8 cellular contexts compared by ENCODE assay signal in genomic region chr12:106956048-106956935, GRCh38. TPM values are rescaled to one million over a fixed set of nuclear protein-coding genes. Genes with fewer than 3 reads are reported as not detected.
A peak's percentile ranks its signal among the peaks of the same experiment; 100 is the strongest.
DNase-seq lines count a peak whose midpoint lies in the region; ATAC-seq and TF ChIP-seq lines count a peak whose summit lies in the region.

No MANE protein-coding gene starts in this region.

- H3K36me3 ChIP-seq in urinary bladder (ENCODE audit: insufficient read depth), result no peaks in the 10 kb centered on the region

- H3K27ac ChIP-seq in urinary bladder (ENCODE audit: low read depth), result peak overlapping the region; percentile 95

- peak; percentile 33 for ATAC-seq in GM21786 (IDR thresholded peaks at IDR 0.05; ENCODE audit: unreplicated experiment)
- peak; percentile 66 to 68 for ATAC-seq in left cardiac atrium

- H3K4me3 ChIP-seq in LNCaP clone FGC (ENCODE audit: low read depth, low read length) (peak overlapping the region; percentile 91), urinary bladder (ENCODE audit: low read depth, low read length) (peak overlapping the region; percentile 91)

- peak; percentile 43; the same call in 1 of the 2 replicates for TF ChIP-seq CTCF in LNCaP clone FGC (IDR thresholded peaks at IDR 0.05; ENCODE audit: control insufficient read depth, extremely low read depth, insufficient read depth)

- H3K4me1 ChIP-seq in urinary bladder (ENCODE audit: insufficient read depth), result peaks cover 4% of the 10 kb centered on the region

- DNase-seq in EH (ENCODE audit: low read depth), result peak; percentile 96
- DNase-seq in LNCaP clone FGC (ENCODE audit: low read depth), result peak; percentile 26
- peak; percentile 72 for DNase-seq in SW480 (ENCODE audit: low spot score)
- DNase-seq in amniotic epithelial cell (ENCODE audit: low read depth), result peak; percentile 90
- peak; percentile 79 for DNase-seq in left cardiac atrium
- peak; percentile 14 to 90 (median 41) for DNase-seq in posterior cingulate gyrus

- under 1% methylated on average over 47 of the region's 47 CpGs for WGBS in urinary bladder

- intact Hi-C loops in left cardiac atrium (cut with DNase I) (loop anchor here in 1 of 2 donors (5.0 kb wide), 1 partner anchor 136 kb away; the partner anchor contains the start of gene CRY1), posterior cingulate gyrus (cut with DNase I) (loop anchor here (5.0 kb wide), 1 partner anchor 136 kb away; the partner anchor contains the start of gene CRY1)

RNA-seq across cellular contexts. Expression of gene TMEM263, which starts 0.6 kb away (rescaled TPM):
- 10 to 100 TPM; 38.3 to 49.7 TPM for total RNA-seq in left cardiac atrium
- 183 TPM for total RNA-seq in urinary bladder
- polyA plus RNA-seq in urinary bladder, result 21.5 TPM

RNA-seq across cellular contexts. Expression of gene MTERF2, which starts 30.7 kb away (rescaled TPM):
- total RNA-seq in left cardiac atrium (10 to 100 TPM; 21.2 to 25.2 TPM), urinary bladder (17.7 TPM)
- 14.7 TPM for polyA plus RNA-seq in urinary bladder

Comparison
In these comparisons a context has a peak if more than half of its experiments do, and no peak if none do; other contexts are left out.
1. Peak in every context shown above with its lines: DNase-seq, ATAC-seq, H3K4me3 ChIP-seq and H3K27ac ChIP-seq.
2. DNase-seq: peak in every context shown above with its lines; median percentile 96 in EH; 90 in amniotic epithelial cell; 79 in left cardiac atrium; 72 in SW480; 41 in posterior cingulate gyrus; 26 in LNCaP clone FGC.